ENCODE assay signal across 8 cellular contexts in genomic region chr15:75202251-75203016, GRCh38. TPM values are rescaled to one million over a fixed set of nuclear protein-coding genes. Genes with fewer than 3 reads are reported as not detected.
DNase-seq lines count a peak whose midpoint lies in the region; ATAC-seq and TF ChIP-seq lines count a peak whose summit lies in the region.

No MANE protein-coding gene starts in this region.

- DNase-seq in GM04503 (ENCODE audit: low read depth) (peak; percentile 23), M059J (ENCODE audit: low read depth) (peak; percentile 79), cardiac fibroblast (ENCODE audit: low read depth in 2 of 2) (peak; percentile 75 to 82), kidney tubule cell (ENCODE audit: low spot score) (peak; percentile 82)
- peak; percentile 66 to 83 (median 76) for DNase-seq in activated CD4-positive, CD25-positive, alpha-beta regulatory T cell (lab: John Stamatoyannopoulos, UW)
- DNase-seq in stimulated activated CD4-positive, alpha-beta T cell treated with anti-CD3 and anti-CD28 coated beads, Interleukin-2, amount 100 ng/mL, for 24 hours: peak; percentile 85

- H3K4me3 ChIP-seq in cardiac fibroblast (replicated peaks in 1 of 2; ENCODE audit: low read depth in 2 of 2, low read length in 2 of 2): peak overlapping the region; percentile 94 to 95

- TF ChIP-seq CTCF in cardiac fibroblast (IDR thresholded peaks at IDR 0.05; ENCODE audit: low read depth, low read length): no peak

- ATAC-seq in GM21786 (IDR thresholded peaks at IDR 0.05; ENCODE audit: unreplicated experiment): peak; percentile 29
- no peak for ATAC-seq in HG02884 (IDR thresholded peaks at IDR 0.05; ENCODE audit: unreplicated experiment)

RNA-seq across cellular contexts. Expression of gene C15orf39, which starts 0.8 kb away (rescaled TPM):
- 8.5 and 11.5 TPM in 2 replicates for total RNA-seq in M059J (2014; rRNA removed; shearing (Covaris generic))

RNA-seq across cellular contexts. Expression of gene GOLGA6C, which starts 55.7 kb away (rescaled TPM):
- total RNA-seq in M059J (2014; rRNA removed; shearing (Covaris generic)): not detected in 2 replicates

Comparison
In these comparisons a context has a peak if more than half of its experiments do, and no peak if none do; other contexts are left out.
1. DNase-seq: peak in every context shown above with its lines; median percentile 85 in stimulated activated CD4-positive, alpha-beta T cell treated with anti-CD3 and anti-CD28 coated beads, Interleukin-2, amount 100 ng/mL, for 24 hours; 82 in kidney tubule cell; 79 in M059J; 78 in cardiac fibroblast; 76 in activated CD4-positive, CD25-positive, alpha-beta regulatory T cell; 23 in GM04503.